In genomic region chr19:18192673-18193387, GRCh38 we compare ENCODE assay signal across 8 cellular contexts. TPM values are rescaled to one million over a fixed set of nuclear protein-coding genes. Genes with fewer than 3 reads are reported as not detected.
A peak's percentile ranks its signal among the peaks of the same experiment; 100 is the strongest.
DNase-seq lines count a peak whose midpoint lies in the region; ATAC-seq and TF ChIP-seq lines count a peak whose summit lies in the region.

Gene MPV17L2, plus strand, starts transcription at chr19:18193218. Its CDS starts 64 bp downstream, at chr19:18193282.

- in situ Hi-C loops in GM13976 (cut with MboI; ENCODE audit: low sequenced_read_pairs, unreplicated experiment): no loop called here

- no peaks in the 10 kb centered on the region for H3K9me3 Mint-ChIP-seq in T-helper 1 cell treated with Interleukin-12 subunit alpha and Interleukin-12 subunit beta and Interleukin-4 antibody, amounts not matched to agents 30 μg/mL and 1 μg/mL, for 36 hours

- TF ChIP-seq CTCF in GM13976 (IDR thresholded peaks at IDR 0.05; ENCODE audit: borderline replicate concordance, control extremely low read depth, extremely low read depth, insufficient read depth, missing control alignments): no peak
- no peak for TF ChIP-seq CTCF in upper lobe of right lung (IDR thresholded peaks at IDR 0.05)

- peaks cover 22% of the 10 kb centered on the region for H3K4me1 Mint-ChIP-seq in T-helper 1 cell treated with Interleukin-12 subunit alpha and Interleukin-12 subunit beta and Interleukin-4 antibody, amounts not matched to agents 30 μg/mL and 1 μg/mL, for 36 hours (ENCODE audit: low read depth)

- H3K4me3 ChIP-seq in upper lobe of right lung: peak within 1 kb of the TSS; percentile 91

- peak within 1 kb of the TSS; percentile 96 for H3K27ac ChIP-seq in upper lobe of right lung

- no peaks in the 10 kb centered on the region for H3K27me3 ChIP-seq in upper lobe of right lung

- H3K4me1 ChIP-seq in upper lobe of right lung: peaks cover 18% of the 10 kb centered on the region

- H3K4me3 Mint-ChIP-seq in T-helper 1 cell treated with Interleukin-12 subunit alpha and Interleukin-12 subunit beta and Interleukin-4 antibody, amounts not matched to agents 30 μg/mL and 1 μg/mL, for 36 hours: peak within 1 kb of the TSS; percentile 83

- H3K36me3 ChIP-seq in upper lobe of right lung: peaks cover 11% of the 10 kb centered on the region

- intact Hi-C loops in left cardiac atrium (cut with DNase I): no loop called here
- intact Hi-C loops in posterior vena cava (cut with DNase I): no loop called here
- intact Hi-C loops in upper lobe of right lung (cut with DNase I): no loop called here

- peak within 1 kb of the TSS; percentile 89 for H3K27ac Mint-ChIP-seq in T-helper 1 cell treated with Interleukin-12 subunit alpha and Interleukin-12 subunit beta and Interleukin-4 antibody, amounts not matched to agents 30 μg/mL and 1 μg/mL, for 36 hours

- no peaks in the 10 kb centered on the region for H3K9me3 ChIP-seq in upper lobe of right lung

- no peaks in the 10 kb centered on the region for H3K36me3 Mint-ChIP-seq in T-helper 1 cell treated with Interleukin-12 subunit alpha and Interleukin-12 subunit beta and Interleukin-4 antibody, amounts not matched to agents 30 μg/mL and 1 μg/mL, for 36 hours (ENCODE audit: low read depth)

- peak; percentile 81 for ATAC-seq in HG02884 (IDR thresholded peaks at IDR 0.05; ENCODE audit: unreplicated experiment)
- ATAC-seq in left cardiac atrium: peak; percentile 95 to 96
- peak; percentile 96 for ATAC-seq in upper lobe of right lung

- DNase-seq in GM13976 (ENCODE audit: low spot score) (peak; percentile 94), NCI-H1694 (lab: John Stamatoyannopoulos, UW) (peak; percentile 100), amygdala (lab: John Stamatoyannopoulos, UW) (peak; percentile 53 to 100 (median 100)), left cardiac atrium (peak; percentile 100), posterior vena cava (ENCODE audit: low spot score) (peak; percentile 100), upper lobe of right lung (peak; percentile 100)

- no peaks in the 10 kb centered on the region for H3K27me3 Mint-ChIP-seq in T-helper 1 cell treated with Interleukin-12 subunit alpha and Interleukin-12 subunit beta and Interleukin-4 antibody, amounts not matched to agents 30 μg/mL and 1 μg/mL, for 36 hours (ENCODE audit: low read depth)

RNA-seq across cellular contexts. Expression of gene MPV17L2, which starts in this region (rescaled TPM):
- 10 to 100 TPM in 1 of 2 donors, 1 to 10 TPM in 1; 8.7 to 13.4 TPM for total RNA-seq in left cardiac atrium
- total RNA-seq in posterior vena cava: 1 to 10 TPM; 6.1 to 6.6 TPM
- 8.2 TPM for total RNA-seq in upper lobe of right lung

Comparison
In these comparisons a context has a peak if more than half of its experiments do, and no peak if none do; other contexts are left out.
1. Peak in every context shown above with its lines: DNase-seq, ATAC-seq, H3K4me3 ChIP-seq and H3K27ac ChIP-seq.